ENCODE assay signal across 10 cellular contexts in genomic region chr1:109928591-109929111, GRCh38. TPM values are rescaled to one million over a fixed set of nuclear protein-coding genes. Genes with fewer than 3 reads are reported as not detected.
A peak's percentile ranks its signal among the peaks of the same experiment; 100 is the strongest.
DNase-seq lines count a peak whose midpoint lies in the region; ATAC-seq and TF ChIP-seq lines count a peak whose summit lies in the region.
"Had no signal": no experiment of that assay in that cellular context is flagged by ENCODE, and none has a peak within 500 bp of the region (broad histone marks: within the 10 kb centered on the region; RNA-seq: fewer than 3 reads in every experiment).

No MANE protein-coding gene starts in this region.

- H3K27me3 Mint-ChIP-seq in nephron (ENCODE audit: low read depth) (no peaks in the 10 kb centered on the region), Calu3 (ENCODE audit: unreplicated experiment) (no peaks in the 10 kb centered on the region)

- no TSS peak for BruUV-seq in Calu3 (replicated peaks; lab: Mats Ljungman, UMichigan)

- CTCF ChIA-PET in Calu3 (lab: Charles Lee) = no interaction called here

- peak overlapping the region in 1 of 3 experiments; percentile 38 for H3K4me3 Mint-ChIP-seq in nephron
- no peak overlapping the region for H3K4me3 Mint-ChIP-seq in Calu3 (ENCODE audit: low read depth, unreplicated experiment)
- H3K4me3 Mint-ChIP-seq: activated T-cell treated with anti-CD3 and anti-CD28 coated beads, Interleukin-2, amount 50 U/mL, for 4 hours had no signal

- peak; percentile 42 for ATAC-seq in SK-N-SH treated with all-trans-retinoic acid at 6 μM for 48 hours
- ATAC-seq in GM18511 (IDR thresholded peaks at IDR 0.05; ENCODE audit: unreplicated experiment) = no peak
- ATAC-seq in GM18858 (IDR thresholded peaks at IDR 0.05; ENCODE audit: unreplicated experiment) = no peak
- ATAC-seq: activated T-cell treated with anti-CD3 and anti-CD28 coated beads, Interleukin-2, amount 50 U/mL, for 4 hours had no signal

- intact Hi-C loops in Calu3 (cut with micrococcal nuclease; ENCODE audit: unreplicated experiment) = no loop called here

- H3K9me3 Mint-ChIP-seq in nephron (no peaks in the 10 kb centered on the region), Calu3 (ENCODE audit: low read depth, unreplicated experiment) (no peaks in the 10 kb centered on the region)
- H3K9me3 Mint-ChIP-seq: activated T-cell treated with anti-CD3 and anti-CD28 coated beads, Interleukin-2, amount 50 U/mL, for 4 hours had no signal

- H3K4me1 Mint-ChIP-seq in nephron (peaks cover 57% of the 10 kb centered on the region), Calu3 (ENCODE audit: low read depth, unreplicated experiment) (peaks cover 20% of the 10 kb centered on the region)

- peak; percentile 86 for DNase-seq in fibroblast of the aortic adventitia (ENCODE audit: low read depth)
- peak; percentile 77 for DNase-seq in ureter (ENCODE audit: low spot score)
- DNase-seq in DMS53 treated with DMSO at 0.1 percent for 48 hours (lab: John Stamatoyannopoulos, UW; ENCODE audit: unreplicated experiment) = no peak
- no peak for DNase-seq in Calu3
- DNase-seq: activated T-cell treated with anti-CD3 and anti-CD28 coated beads, Interleukin-2, amount 50 U/mL, for 4 hours; SW 1271 had no signal

- H3K27ac Mint-ChIP-seq in nephron (peak overlapping the region; percentile 95 to 98 (median 97)), Calu3 (ENCODE audit: unreplicated experiment) (no peak overlapping the region)

- peaks cover 31% of the 10 kb centered on the region for H3K36me3 Mint-ChIP-seq in nephron (ENCODE audit: low read depth)
- H3K36me3 Mint-ChIP-seq in Calu3 (ENCODE audit: insufficient read depth, unreplicated experiment) = peaks cover 9% of the 10 kb centered on the region

- TF ChIP-seq CTCF in fibroblast of the aortic adventitia (IDR thresholded peaks at IDR 0.05; ENCODE audit: insufficient read depth, low read length) = no peak
- no peak for TF ChIP-seq CTCF in nephron (IDR thresholded peaks at IDR 0.05; ENCODE audit: unreplicated experiment in 3 of 3)
- no peak for TF ChIP-seq CTCF in Calu3 (IDR thresholded peaks at IDR 0.05; ENCODE audit: unreplicated experiment)

- H3K4me3 ChIP-seq in fibroblast of the aortic adventitia (ENCODE audit: low read depth, low read length) = no peak overlapping the region

TF ChIP-seq in SK-N-SH treated with all-trans-retinoic acid at 6 μM for 48 hours, 23 proteins besides CTCF, POLR2A, EP300 and RAD21:
- TF ChIP-seq TSHZ2 (CRISPR knock-in tag; IDR thresholded peaks at IDR 0.05) = no peak
- no peak for TF ChIP-seq PPARA (CRISPR knock-in tag; IDR thresholded peaks at IDR 0.05; ENCODE audit: borderline replicate concordance)
- no peak for TF ChIP-seq ZNF565 (CRISPR knock-in tag; conservative IDR thresholded peaks at IDR 0.05; ENCODE audit: low read depth)
- no peak for TF ChIP-seq POU6F1 (CRISPR knock-in tag; IDR thresholded peaks at IDR 0.05; ENCODE audit: borderline replicate concordance, low read depth)
- TF ChIP-seq CSRNP3 (CRISPR knock-in tag; IDR thresholded peaks at IDR 0.05) = no peak
- no peak for TF ChIP-seq CSDC2 (CRISPR knock-in tag; IDR thresholded peaks at IDR 0.05)
- no peak for TF ChIP-seq ISL1 (CRISPR knock-in tag; IDR thresholded peaks at IDR 0.05)
- TF ChIP-seq PATZ1 (CRISPR knock-in tag; IDR thresholded peaks at IDR 0.05; ENCODE audit: borderline replicate concordance) = no peak
- no peak for TF ChIP-seq CREB5 (CRISPR knock-in tag; IDR thresholded peaks at IDR 0.05; ENCODE audit: low read depth)
- TF ChIP-seq ZC3H10 (CRISPR knock-in tag; IDR thresholded peaks at IDR 0.05) = no peak
- no peak for TF ChIP-seq BACH2 (CRISPR knock-in tag; IDR thresholded peaks at IDR 0.05; ENCODE audit: borderline replicate concordance)

RNA-seq across cellular contexts. Expression of gene CSF1, which starts 18.0 kb away (rescaled TPM):
- 36.5 and 61.9 TPM in 2 replicates for total RNA-seq in fibroblast of the aortic adventitia (ENCODE audit: low replicate concordance)
- 26.1 TPM for total RNA-seq in ureter
- total RNA-seq in Calu3 (2022) = 10.8 and 11.1 TPM in 2 replicates

RNA-seq across cellular contexts. Expression of gene AHCYL1, which starts 55.9 kb away (rescaled TPM):
- total RNA-seq in fibroblast of the aortic adventitia (ENCODE audit: low replicate concordance) (48.5 and 59.3 TPM in 2 replicates), ureter (71.0 TPM), Calu3 (2022) (54.2 and 56.5 TPM in 2 replicates)

Comparison
In these comparisons a context has a peak if more than half of its experiments do, and no peak if none do; other contexts are left out.
1. DNase-seq: peak in fibroblast of the aortic adventitia (single experiment) and ureter (single experiment); none in DMS53 treated with DMSO at 0.1 percent for 48 hours (single experiment) and Calu3 (single experiment).